18 cellular contexts compared by ENCODE assay signal in the genomic region with DNA sequence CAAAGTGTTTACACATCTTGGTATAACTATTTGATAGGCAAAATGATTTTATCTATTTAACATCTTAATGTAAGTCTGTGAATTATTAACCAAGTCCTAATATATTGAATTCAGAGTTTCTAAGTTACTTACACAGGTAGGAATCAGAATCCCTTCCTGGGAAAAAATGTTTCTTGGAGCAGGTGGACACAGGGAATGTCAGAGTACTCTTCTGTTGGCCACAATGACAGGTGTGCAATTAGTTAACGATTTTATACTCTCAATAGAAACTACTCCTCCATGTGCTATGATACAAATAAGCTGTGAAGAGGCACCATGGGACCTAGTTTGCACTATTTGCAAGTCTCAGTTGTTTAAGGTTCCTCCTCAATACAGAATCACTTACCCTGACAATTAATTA. TPM values are rescaled to one million over a fixed set of nuclear protein-coding genes. Genes with fewer than 3 reads are reported as not detected.
DNase-seq lines count a peak whose midpoint lies in the region; ATAC-seq and TF ChIP-seq lines count a peak whose summit lies in the region.
"Had no signal": no experiment of that assay in that cellular context is flagged by ENCODE, and none has a peak within 500 bp of the region (broad histone marks: within the 10 kb centered on the region; RNA-seq: fewer than 3 reads in every experiment).

No MANE protein-coding gene starts in this region.

- CTCF ChIA-PET in CD4-positive, alpha-beta memory T cell (lab: Charles Lee; ENCODE audit: partially characterized antibody), result no interaction called here

- no peak overlapping the region for H3K27ac ChIP-seq in body of pancreas
- no peak overlapping the region for H3K27ac ChIP-seq in CD4-positive, alpha-beta memory T cell (ENCODE audit: low read depth, low read length)
- H3K27ac ChIP-seq: A549, BLaER1, GM23248, HL-60 had no signal

- 13 to 25% methylated on average over 1 of the region's 1 CpG for WGBS in body of pancreas, 2 donors

- H3K9me3 ChIP-seq in body of pancreas, result no peaks in the 10 kb centered on the region
- no peaks in the 10 kb centered on the region for H3K9me3 ChIP-seq in CD4-positive, alpha-beta memory T cell (ENCODE audit: control insufficient read depth in 1 of 2, low read length in 2 of 2)
- H3K9me3 ChIP-seq: A549, BLaER1, HAP-1 had no signal

- H3K4me3 Mint-ChIP-seq in CD4-positive, alpha-beta memory T cell, result no peak overlapping the region
- H3K4me3 Mint-ChIP-seq: CD14-positive monocyte; CD8-positive, alpha-beta T cell had no signal

- no peaks in the 10 kb centered on the region for H3K36me3 Mint-ChIP-seq in CD4-positive, alpha-beta memory T cell
- H3K36me3 Mint-ChIP-seq: CD14-positive monocyte; CD8-positive, alpha-beta T cell had no signal

- H3K9me3 Mint-ChIP-seq in CD4-positive, alpha-beta memory T cell, result peaks cover 0 to 3% (median 0%) of the 10 kb centered on the region in 8 donors
- H3K9me3 Mint-ChIP-seq: CD8-positive, alpha-beta T cell had no signal

- H3K36me3 ChIP-seq in body of pancreas (replicated peaks in 1 of 2; ENCODE audit: insufficient read depth in 1 of 2, low read depth in 2 of 2), result no peaks in the 10 kb centered on the region
- no peaks in the 10 kb centered on the region for H3K36me3 ChIP-seq in CD4-positive, alpha-beta memory T cell (ENCODE audit: insufficient read depth, low read length)
- H3K36me3 ChIP-seq: BLaER1, HAP-1 had no signal

- H3K4me1 ChIP-seq in body of pancreas, result peaks cover 6% of the 10 kb centered on the region
- no peaks in the 10 kb centered on the region for H3K4me1 ChIP-seq in CD4-positive, alpha-beta memory T cell (ENCODE audit: insufficient read depth, low read length)
- H3K4me1 ChIP-seq: A549, BLaER1, HAP-1 had no signal

- peak; percentile 22 for DNase-seq in NCI-H748 (lab: John Stamatoyannopoulos, UW; ENCODE audit: unreplicated experiment)
- no peak for DNase-seq in NCI-H748 treated with DMSO at 0.1 percent for 48 hours (lab: John Stamatoyannopoulos, UW)
- peak in 2 of 3 experiments; percentile 55 to 62 for DNase-seq in NCI-H1417 (lab: John Stamatoyannopoulos, UW)
- DNase-seq in NCI-H146 treated with DMSO at 0.1 percent for 48 hours (lab: John Stamatoyannopoulos, UW; ENCODE audit: unreplicated experiment), result peak; percentile 59
- peak in 2 of 4 donors; percentile 8 to 12 for DNase-seq in body of pancreas
- DNase-seq in CD4-positive, alpha-beta memory T cell, result no peak
- DNase-seq in AG08396 (ENCODE audit: low spot score), result no peak
- DNase-seq in A172 (ENCODE audit: low spot score), result no peak
- DNase-seq: Calu3; CD8-positive, alpha-beta T cell; GM23248 had no signal

- TF ChIP-seq POLR2A in body of pancreas (IDR thresholded peaks at IDR 0.05), result no peak

- no peaks in the 10 kb centered on the region for H3K4me1 Mint-ChIP-seq in CD4-positive, alpha-beta memory T cell

- H3K27me3 Mint-ChIP-seq in CD4-positive, alpha-beta memory T cell, result peaks cover 7 to 13% of the 10 kb centered on the region in 2 donors

- no peak overlapping the region for H3K4me3 ChIP-seq in body of pancreas
- no peak overlapping the region for H3K4me3 ChIP-seq in CD4-positive, alpha-beta memory T cell (ENCODE audit: low read length in 2 of 2)
- H3K4me3 ChIP-seq: A549, BLaER1, GM23248, HAP-1 had no signal

- no peak for TF ChIP-seq CTCF in body of pancreas (IDR thresholded peaks at IDR 0.05)

- intact Hi-C loops in body of pancreas (cut with DNase I), result no loop called here
- intact Hi-C loops in CD4-positive, alpha-beta memory T cell (cut with micrococcal nuclease), result no loop called here

- no peak overlapping the region for H3K27ac Mint-ChIP-seq in CD4-positive, alpha-beta memory T cell
- H3K27ac Mint-ChIP-seq: CD14-positive monocyte; CD8-positive, alpha-beta T cell had no signal

- POLR2A ChIA-PET in CD4-positive, alpha-beta memory T cell (lab: Charles Lee; ENCODE audit: partially characterized antibody), result no interaction called here

- H3K27me3 ChIP-seq in body of pancreas, result no peaks in the 10 kb centered on the region
- H3K27me3 ChIP-seq in CD4-positive, alpha-beta memory T cell (ENCODE audit: insufficient read depth, low read length), result no peaks in the 10 kb centered on the region
- H3K27me3 ChIP-seq: BLaER1 had no signal

- peak; percentile 27 for ATAC-seq in body of pancreas
- ATAC-seq: A549; CD8-positive, alpha-beta T cell had no signal

RNA-seq across cellular contexts. Expression of a gene that starts 0.8 kb away (rescaled TPM):
- not detected for total RNA-seq in body of pancreas
- not detected for total RNA-seq in CD4-positive, alpha-beta memory T cell
- polyA plus RNA-seq in CD4-positive, alpha-beta memory T cell, result not detected
- not detected in 2 replicates for total RNA-seq in A172 (2014; rRNA removed; shearing (Covaris generic))
- total RNA-seq: Calu3; CD8-positive, alpha-beta T cell; GM23248; H4; HT1080 had no signal
- polyA plus RNA-seq: A549, CD14-positive monocyte, GM23248 had no signal

RNA-seq across cellular contexts. Expression of a gene that starts 20.2 kb away (rescaled TPM):
- not detected for total RNA-seq in body of pancreas
- total RNA-seq in CD4-positive, alpha-beta memory T cell, result not detected
- polyA plus RNA-seq in CD4-positive, alpha-beta memory T cell, result not detected
- not detected in 2 replicates for total RNA-seq in A172 (2014; rRNA removed; shearing (Covaris generic))
- total RNA-seq: Calu3; CD8-positive, alpha-beta T cell; GM23248; H4; HT1080 had no signal
- polyA plus RNA-seq: A549, CD14-positive monocyte, GM23248 had no signal

RNA-seq across cellular contexts. Expression of a gene that starts 33.7 kb away (rescaled TPM):
- total RNA-seq in body of pancreas, result not detected
- not detected for total RNA-seq in CD4-positive, alpha-beta memory T cell
- not detected for polyA plus RNA-seq in CD4-positive, alpha-beta memory T cell
- not detected in 2 replicates for total RNA-seq in A172 (2014; rRNA removed; shearing (Covaris generic))
- total RNA-seq: Calu3; CD8-positive, alpha-beta T cell; GM23248; H4; HT1080 had no signal
- polyA plus RNA-seq: A549, CD14-positive monocyte, GM23248 had no signal

RNA-seq across cellular contexts. Expression of a gene that starts 37.9 kb away (rescaled TPM):
- total RNA-seq in body of pancreas, result not detected
- not detected for total RNA-seq in CD4-positive, alpha-beta memory T cell
- polyA plus RNA-seq in CD4-positive, alpha-beta memory T cell, result not detected
- not detected in 2 replicates for total RNA-seq in A172 (2014; rRNA removed; shearing (Covaris generic))
- total RNA-seq: Calu3; CD8-positive, alpha-beta T cell; GM23248; H4; HT1080 had no signal
- polyA plus RNA-seq: A549, CD14-positive monocyte, GM23248 had no signal

RNA-seq across cellular contexts. Expression of a gene that starts 52.3 kb away (rescaled TPM):
- not detected for total RNA-seq in body of pancreas
- total RNA-seq in CD4-positive, alpha-beta memory T cell, result not detected
- not detected for polyA plus RNA-seq in CD4-positive, alpha-beta memory T cell
- total RNA-seq in A172 (2014; rRNA removed; shearing (Covaris generic)), result not detected in 2 replicates
- total RNA-seq: Calu3; CD8-positive, alpha-beta T cell; GM23248; H4; HT1080 had no signal
- polyA plus RNA-seq: A549, CD14-positive monocyte, GM23248 had no signal

Comparison
In these comparisons a context has a peak if more than half of its experiments do, and no peak if none do; other contexts are left out.
1. DNase-seq: peak in NCI-H748 (single experiment), NCI-H1417 (2 of 3) and NCI-H146 treated with DMSO at 0.1 percent for 48 hours (single experiment); none in NCI-H748 treated with DMSO at 0.1 percent for 48 hours (single experiment), CD4-positive, alpha-beta memory T cell (0 of 5), AG08396 (single experiment) and A172 (single experiment).